In genomic region chr17:61303334-61304096, GRCh38 we compare ENCODE assay signal across 1 cellular context.
TF ChIP-seq lines count a peak whose summit lies in the region.

No MANE protein-coding gene starts in this region.

TF ChIP-seq in IMR-90, 13 proteins besides CTCF, POLR2A, EP300 and RAD21:
- TF ChIP-seq RFX5 (IDR thresholded peaks at IDR 0.05; ENCODE audit: low read depth, low read length) (no peak), CEBPB (IDR thresholded peaks at IDR 0.05; ENCODE audit: low read depth, low read length) (peak; percentile 69; the same call in 1 of the 2 replicates), BHLHE40 (IDR thresholded peaks at IDR 0.05; ENCODE audit: low read depth, low read length) (0 out of 2 replicates have a peak, but pooled peaks have one; percentile 42)
